Comparison of ENCODE assay signal across 1 cellular context in the genomic region with DNA sequence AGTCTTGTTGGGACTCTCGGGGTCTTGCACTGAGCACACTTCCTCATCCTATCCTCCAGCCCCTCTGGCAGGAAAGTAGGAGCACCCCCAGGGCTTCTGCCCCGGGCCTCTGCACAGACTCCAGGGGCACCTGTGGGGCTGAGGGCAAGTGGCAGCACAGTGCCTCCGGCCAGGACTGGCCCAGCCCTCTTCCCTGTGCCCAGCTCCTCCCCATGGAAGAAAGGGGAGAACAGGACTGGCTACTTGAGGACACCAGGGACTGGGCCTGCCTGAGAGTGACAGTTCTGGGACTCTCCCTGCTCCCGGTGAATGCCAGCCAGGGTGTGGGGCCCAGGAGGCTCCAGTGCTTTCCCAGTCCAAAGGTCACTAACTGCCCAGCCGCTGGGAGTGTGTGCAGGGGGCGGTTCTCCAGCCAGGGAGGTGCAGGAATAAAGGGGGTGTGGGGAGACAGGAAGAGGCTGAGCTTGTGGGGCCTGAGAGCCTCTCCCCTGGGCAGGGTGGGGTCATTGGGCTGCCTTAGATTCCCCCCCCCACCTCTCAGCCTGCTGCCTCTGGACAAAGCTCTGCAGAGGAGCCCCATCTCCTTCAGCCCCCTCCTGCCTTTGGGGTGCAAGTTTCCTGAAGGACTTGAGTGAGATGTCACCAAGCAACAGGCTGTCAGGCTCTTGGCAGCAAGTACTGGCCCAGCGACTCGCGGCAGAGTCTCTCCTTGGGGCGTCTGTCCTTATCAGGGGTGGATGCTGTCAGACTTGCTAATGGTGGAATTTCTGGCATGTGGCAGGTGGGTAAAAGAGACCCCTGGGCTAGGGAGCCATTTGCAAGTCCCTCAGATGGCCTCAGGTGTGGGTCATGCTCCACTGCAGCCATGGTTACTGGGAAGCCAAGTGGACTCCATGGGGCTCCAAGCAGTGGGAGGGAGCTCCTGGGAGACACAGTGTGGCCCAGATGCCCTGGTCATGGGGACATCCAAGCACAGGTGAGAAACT.
TF ChIP-seq lines count a peak whose summit lies in the region.

No MANE protein-coding gene starts in this region.

TF ChIP-seq in HepG2, 621 proteins besides CTCF, POLR2A, EP300 and RAD21 (continued from another document and continues in another):
- TF ChIP-seq, protein P1, sequence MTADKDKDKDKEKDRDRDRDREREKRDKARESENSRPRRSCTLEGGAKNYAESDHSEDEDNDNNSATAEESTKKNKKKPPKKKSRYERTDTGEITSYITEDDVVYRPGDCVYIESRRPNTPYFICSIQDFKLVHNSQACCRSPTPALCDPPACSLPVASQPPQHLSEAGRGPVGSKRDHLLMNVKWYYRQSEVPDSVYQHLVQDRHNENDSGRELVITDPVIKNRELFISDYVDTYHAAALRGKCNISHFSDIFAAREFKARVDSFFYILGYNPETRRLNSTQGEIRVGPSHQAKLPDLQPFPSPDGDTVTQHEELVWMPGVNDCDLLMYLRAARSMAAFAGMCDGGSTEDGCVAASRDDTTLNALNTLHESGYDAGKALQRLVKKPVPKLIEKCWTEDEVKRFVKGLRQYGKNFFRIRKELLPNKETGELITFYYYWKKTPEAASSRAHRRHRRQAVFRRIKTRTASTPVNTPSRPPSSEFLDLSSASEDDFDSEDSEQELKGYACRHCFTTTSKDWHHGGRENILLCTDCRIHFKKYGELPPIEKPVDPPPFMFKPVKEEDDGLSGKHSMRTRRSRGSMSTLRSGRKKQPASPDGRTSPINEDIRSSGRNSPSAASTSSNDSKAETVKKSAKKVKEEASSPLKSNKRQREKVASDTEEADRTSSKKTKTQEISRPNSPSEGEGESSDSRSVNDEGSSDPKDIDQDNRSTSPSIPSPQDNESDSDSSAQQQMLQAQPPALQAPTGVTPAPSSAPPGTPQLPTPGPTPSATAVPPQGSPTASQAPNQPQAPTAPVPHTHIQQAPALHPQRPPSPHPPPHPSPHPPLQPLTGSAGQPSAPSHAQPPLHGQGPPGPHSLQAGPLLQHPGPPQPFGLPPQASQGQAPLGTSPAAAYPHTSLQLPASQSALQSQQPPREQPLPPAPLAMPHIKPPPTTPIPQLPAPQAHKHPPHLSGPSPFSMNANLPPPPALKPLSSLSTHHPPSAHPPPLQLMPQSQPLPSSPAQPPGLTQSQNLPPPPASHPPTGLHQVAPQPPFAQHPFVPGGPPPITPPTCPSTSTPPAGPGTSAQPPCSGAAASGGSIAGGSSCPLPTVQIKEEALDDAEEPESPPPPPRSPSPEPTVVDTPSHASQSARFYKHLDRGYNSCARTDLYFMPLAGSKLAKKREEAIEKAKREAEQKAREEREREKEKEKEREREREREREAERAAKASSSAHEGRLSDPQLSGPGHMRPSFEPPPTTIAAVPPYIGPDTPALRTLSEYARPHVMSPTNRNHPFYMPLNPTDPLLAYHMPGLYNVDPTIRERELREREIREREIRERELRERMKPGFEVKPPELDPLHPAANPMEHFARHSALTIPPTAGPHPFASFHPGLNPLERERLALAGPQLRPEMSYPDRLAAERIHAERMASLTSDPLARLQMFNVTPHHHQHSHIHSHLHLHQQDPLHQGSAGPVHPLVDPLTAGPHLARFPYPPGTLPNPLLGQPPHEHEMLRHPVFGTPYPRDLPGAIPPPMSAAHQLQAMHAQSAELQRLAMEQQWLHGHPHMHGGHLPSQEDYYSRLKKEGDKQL (CRISPR knock-in tag; IDR thresholded peaks at IDR 0.05; ENCODE audit: low read depth): peak; percentile 56; the same call in 1 of the 2 replicates
- TF ChIP-seq REPIN1 (CRISPR knock-in tag; IDR thresholded peaks at IDR 0.05; ENCODE audit: borderline replicate concordance, low read depth): peak; percentile 81; the same call in 1 of the 2 replicates
- peak; percentile 75; the same call in 1 of the 2 replicates for TF ChIP-seq SPEN (CRISPR knock-in tag; IDR thresholded peaks at IDR 0.05; ENCODE audit: low read depth)
- TF ChIP-seq, protein P2, sequence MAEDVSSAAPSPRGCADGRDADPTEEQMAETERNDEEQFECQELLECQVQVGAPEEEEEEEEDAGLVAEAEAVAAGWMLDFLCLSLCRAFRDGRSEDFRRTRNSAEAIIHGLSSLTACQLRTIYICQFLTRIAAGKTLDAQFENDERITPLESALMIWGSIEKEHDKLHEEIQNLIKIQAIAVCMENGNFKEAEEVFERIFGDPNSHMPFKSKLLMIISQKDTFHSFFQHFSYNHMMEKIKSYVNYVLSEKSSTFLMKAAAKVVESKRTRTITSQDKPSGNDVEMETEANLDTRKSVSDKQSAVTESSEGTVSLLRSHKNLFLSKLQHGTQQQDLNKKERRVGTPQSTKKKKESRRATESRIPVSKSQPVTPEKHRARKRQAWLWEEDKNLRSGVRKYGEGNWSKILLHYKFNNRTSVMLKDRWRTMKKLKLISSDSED (CRISPR knock-in tag; IDR thresholded peaks at IDR 0.05): no peak
- no peak for TF ChIP-seq MTA3 (CRISPR knock-in tag; IDR thresholded peaks at IDR 0.05)
- TF ChIP-seq ZNF562 (CRISPR knock-in tag; IDR thresholded peaks at IDR 0.05; ENCODE audit: borderline replicate concordance): no peak
- TF ChIP-seq, protein P3, sequence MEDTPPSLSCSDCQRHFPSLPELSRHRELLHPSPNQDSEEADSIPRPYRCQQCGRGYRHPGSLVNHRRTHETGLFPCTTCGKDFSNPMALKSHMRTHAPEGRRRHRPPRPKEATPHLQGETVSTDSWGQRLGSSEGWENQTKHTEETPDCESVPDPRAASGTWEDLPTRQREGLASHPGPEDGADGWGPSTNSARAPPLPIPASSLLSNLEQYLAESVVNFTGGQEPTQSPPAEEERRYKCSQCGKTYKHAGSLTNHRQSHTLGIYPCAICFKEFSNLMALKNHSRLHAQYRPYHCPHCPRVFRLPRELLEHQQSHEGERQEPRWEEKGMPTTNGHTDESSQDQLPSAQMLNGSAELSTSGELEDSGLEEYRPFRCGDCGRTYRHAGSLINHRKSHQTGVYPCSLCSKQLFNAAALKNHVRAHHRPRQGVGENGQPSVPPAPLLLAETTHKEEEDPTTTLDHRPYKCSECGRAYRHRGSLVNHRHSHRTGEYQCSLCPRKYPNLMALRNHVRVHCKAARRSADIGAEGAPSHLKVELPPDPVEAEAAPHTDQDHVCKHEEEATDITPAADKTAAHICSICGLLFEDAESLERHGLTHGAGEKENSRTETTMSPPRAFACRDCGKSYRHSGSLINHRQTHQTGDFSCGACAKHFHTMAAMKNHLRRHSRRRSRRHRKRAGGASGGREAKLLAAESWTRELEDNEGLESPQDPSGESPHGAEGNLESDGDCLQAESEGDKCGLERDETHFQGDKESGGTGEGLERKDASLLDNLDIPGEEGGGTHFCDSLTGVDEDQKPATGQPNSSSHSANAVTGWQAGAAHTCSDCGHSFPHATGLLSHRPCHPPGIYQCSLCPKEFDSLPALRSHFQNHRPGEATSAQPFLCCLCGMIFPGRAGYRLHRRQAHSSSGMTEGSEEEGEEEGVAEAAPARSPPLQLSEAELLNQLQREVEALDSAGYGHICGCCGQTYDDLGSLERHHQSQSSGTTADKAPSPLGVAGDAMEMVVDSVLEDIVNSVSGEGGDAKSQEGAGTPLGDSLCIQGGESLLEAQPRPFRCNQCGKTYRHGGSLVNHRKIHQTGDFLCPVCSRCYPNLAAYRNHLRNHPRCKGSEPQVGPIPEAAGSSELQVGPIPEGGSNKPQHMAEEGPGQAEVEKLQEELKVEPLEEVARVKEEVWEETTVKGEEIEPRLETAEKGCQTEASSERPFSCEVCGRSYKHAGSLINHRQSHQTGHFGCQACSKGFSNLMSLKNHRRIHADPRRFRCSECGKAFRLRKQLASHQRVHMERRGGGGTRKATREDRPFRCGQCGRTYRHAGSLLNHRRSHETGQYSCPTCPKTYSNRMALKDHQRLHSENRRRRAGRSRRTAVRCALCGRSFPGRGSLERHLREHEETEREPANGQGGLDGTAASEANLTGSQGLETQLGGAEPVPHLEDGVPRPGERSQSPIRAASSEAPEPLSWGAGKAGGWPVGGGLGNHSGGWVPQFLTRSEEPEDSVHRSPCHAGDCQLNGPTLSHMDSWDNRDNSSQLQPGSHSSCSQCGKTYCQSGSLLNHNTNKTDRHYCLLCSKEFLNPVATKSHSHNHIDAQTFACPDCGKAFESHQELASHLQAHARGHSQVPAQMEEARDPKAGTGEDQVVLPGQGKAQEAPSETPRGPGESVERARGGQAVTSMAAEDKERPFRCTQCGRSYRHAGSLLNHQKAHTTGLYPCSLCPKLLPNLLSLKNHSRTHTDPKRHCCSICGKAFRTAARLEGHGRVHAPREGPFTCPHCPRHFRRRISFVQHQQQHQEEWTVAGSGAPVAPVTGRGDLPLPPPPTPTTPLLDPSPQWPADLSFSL (CRISPR knock-in tag; IDR thresholded peaks at IDR 0.05): no peak
- TF ChIP-seq ZMAT3 (CRISPR knock-in tag; conservative IDR thresholded peaks at IDR 0.05): peak; percentile 81; the same call in 1 of the 2 replicates
- 0 out of 2 replicates have a peak, but pooled peaks have one; percentile 37 for TF ChIP-seq ETV6 (CRISPR knock-in tag; conservative IDR thresholded peaks at IDR 0.05)
- TF ChIP-seq, protein P4, sequence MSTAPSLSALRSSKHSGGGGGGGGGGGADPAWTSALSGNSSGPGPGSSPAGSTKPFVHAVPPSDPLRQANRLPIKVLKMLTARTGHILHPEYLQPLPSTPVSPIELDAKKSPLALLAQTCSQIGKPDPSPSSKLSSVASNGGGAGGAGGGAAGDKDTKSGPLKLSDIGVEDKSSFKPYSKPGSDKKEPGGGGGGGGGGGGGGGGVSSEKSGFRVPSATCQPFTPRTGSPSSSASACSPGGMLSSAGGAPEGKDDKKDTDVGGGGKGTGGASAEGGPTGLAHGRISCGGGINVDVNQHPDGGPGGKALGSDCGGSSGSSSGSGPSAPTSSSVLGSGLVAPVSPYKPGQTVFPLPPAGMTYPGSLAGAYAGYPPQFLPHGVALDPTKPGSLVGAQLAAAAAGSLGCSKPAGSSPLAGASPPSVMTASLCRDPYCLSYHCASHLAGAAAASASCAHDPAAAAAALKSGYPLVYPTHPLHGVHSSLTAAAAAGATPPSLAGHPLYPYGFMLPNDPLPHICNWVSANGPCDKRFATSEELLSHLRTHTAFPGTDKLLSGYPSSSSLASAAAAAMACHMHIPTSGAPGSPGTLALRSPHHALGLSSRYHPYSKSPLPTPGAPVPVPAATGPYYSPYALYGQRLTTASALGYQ (CRISPR knock-in tag; IDR thresholded peaks at IDR 0.05): peak; percentile 80
- TF ChIP-seq ZNF3 (CRISPR knock-in tag; IDR thresholded peaks at IDR 0.05): no peak
- no peak for TF ChIP-seq MTF2 (CRISPR knock-in tag; IDR thresholded peaks at IDR 0.05; ENCODE audit: borderline replicate concordance)
- TF ChIP-seq ZNF850 (CRISPR knock-in tag; conservative IDR thresholded peaks at IDR 0.05): no peak
- TF ChIP-seq MTF1 (CRISPR knock-in tag; IDR thresholded peaks at IDR 0.05): no peak
- no peak for TF ChIP-seq ZNF337 (CRISPR knock-in tag; IDR thresholded peaks at IDR 0.05; ENCODE audit: borderline replicate concordance, low read depth)
- TF ChIP-seq, protein P5, sequence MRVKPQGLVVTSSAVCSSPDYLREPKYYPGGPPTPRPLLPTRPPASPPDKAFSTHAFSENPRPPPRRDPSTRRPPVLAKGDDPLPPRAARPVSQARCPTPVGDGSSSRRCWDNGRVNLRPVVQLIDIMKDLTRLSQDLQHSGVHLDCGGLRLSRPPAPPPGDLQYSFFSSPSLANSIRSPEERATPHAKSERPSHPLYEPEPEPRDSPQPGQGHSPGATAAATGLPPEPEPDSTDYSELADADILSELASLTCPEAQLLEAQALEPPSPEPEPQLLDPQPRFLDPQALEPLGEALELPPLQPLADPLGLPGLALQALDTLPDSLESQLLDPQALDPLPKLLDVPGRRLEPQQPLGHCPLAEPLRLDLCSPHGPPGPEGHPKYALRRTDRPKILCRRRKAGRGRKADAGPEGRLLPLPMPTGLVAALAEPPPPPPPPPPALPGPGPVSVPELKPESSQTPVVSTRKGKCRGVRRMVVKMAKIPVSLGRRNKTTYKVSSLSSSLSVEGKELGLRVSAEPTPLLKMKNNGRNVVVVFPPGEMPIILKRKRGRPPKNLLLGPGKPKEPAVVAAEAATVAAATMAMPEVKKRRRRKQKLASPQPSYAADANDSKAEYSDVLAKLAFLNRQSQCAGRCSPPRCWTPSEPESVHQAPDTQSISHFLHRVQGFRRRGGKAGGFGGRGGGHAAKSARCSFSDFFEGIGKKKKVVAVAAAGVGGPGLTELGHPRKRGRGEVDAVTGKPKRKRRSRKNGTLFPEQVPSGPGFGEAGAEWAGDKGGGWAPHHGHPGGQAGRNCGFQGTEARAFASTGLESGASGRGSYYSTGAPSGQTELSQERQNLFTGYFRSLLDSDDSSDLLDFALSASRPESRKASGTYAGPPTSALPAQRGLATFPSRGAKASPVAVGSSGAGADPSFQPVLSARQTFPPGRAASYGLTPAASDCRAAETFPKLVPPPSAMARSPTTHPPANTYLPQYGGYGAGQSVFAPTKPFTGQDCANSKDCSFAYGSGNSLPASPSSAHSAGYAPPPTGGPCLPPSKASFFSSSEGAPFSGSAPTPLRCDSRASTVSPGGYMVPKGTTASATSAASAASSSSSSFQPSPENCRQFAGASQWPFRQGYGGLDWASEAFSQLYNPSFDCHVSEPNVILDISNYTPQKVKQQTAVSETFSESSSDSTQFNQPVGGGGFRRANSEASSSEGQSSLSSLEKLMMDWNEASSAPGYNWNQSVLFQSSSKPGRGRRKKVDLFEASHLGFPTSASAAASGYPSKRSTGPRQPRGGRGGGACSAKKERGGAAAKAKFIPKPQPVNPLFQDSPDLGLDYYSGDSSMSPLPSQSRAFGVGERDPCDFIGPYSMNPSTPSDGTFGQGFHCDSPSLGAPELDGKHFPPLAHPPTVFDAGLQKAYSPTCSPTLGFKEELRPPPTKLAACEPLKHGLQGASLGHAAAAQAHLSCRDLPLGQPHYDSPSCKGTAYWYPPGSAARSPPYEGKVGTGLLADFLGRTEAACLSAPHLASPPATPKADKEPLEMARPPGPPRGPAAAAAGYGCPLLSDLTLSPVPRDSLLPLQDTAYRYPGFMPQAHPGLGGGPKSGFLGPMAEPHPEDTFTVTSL (CRISPR knock-in tag; IDR thresholded peaks at IDR 0.05; ENCODE audit: borderline replicate concordance): peak; percentile 54; the same call in 1 of the 2 replicates
- TF ChIP-seq DMAP1 (CRISPR knock-in tag; IDR thresholded peaks at IDR 0.05): peak; percentile 94
- TF ChIP-seq ZMYM4 (CRISPR knock-in tag; IDR thresholded peaks at IDR 0.05): peak; percentile 92
- TF ChIP-seq HCFC1 (IDR thresholded peaks at IDR 0.05; ENCODE audit: low read depth, low read length): no peak
- no peak for TF ChIP-seq ZNF333 (CRISPR knock-in tag; IDR thresholded peaks at IDR 0.05; ENCODE audit: borderline replicate concordance)
- peak; percentile 74 for TF ChIP-seq ZNF891 (CRISPR knock-in tag; IDR thresholded peaks at IDR 0.05)
- TF ChIP-seq MTA1 (CRISPR knock-in tag; IDR thresholded peaks at IDR 0.05; ENCODE audit: borderline replicate concordance): peak; percentile 94
- no peak for TF ChIP-seq ATF7-NPFF (CRISPR knock-in tag; IDR thresholded peaks at IDR 0.05; ENCODE audit: low read depth)
- TF ChIP-seq NCOR1 (IDR thresholded peaks at IDR 0.05; ENCODE audit: borderline replicate concordance, low read length): peak; percentile 87; the same call in 1 of the 2 replicates
- TF ChIP-seq ZNF354B (CRISPR knock-in tag; IDR thresholded peaks at IDR 0.05): no peak
- TF ChIP-seq, protein P6, sequence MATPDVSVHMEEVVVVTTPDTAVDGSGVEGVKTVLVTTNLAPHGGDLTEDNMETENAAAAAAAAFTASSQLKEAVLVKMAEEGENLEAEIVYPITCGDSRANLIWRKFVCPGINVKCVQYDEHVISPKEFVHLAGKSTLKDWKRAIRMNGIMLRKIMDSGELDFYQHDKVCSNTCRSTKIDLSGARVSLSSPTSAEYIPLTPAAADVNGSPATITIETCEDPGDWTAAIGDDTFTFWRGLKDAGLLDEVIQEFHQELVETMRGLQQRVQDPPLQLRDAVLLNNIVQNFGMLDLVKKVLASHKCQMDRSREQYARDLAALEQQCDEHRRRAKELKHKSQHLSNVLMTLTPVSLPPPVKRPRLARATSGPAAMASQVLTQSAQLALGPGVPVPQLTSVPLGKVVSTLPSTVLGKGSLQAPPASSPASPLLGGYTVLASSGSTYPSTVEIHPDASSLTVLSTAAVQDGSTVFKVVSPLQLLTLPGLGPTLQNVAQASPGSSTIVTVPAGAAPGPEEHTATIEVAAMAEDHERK (CRISPR knock-in tag; IDR thresholded peaks at IDR 0.05; ENCODE audit: low read depth): no peak
- TF ChIP-seq NR2F1 (CRISPR knock-in tag; IDR thresholded peaks at IDR 0.05): 0 out of 4 replicates have a peak, but pooled peaks of 1 of the 2 experiments have one; percentile 40
- TF ChIP-seq KMT2A (CRISPR knock-in tag; IDR thresholded peaks at IDR 0.05): no peak
- TF ChIP-seq KLF13 (CRISPR knock-in tag; IDR thresholded peaks at IDR 0.05): no peak
